1 cellular context compared by ENCODE assay signal in genomic region chrX:729583-730409, GRCh38.
TF ChIP-seq lines count a peak whose summit lies in the region.

No MANE protein-coding gene starts in this region.

TF ChIP-seq in A549, 52 proteins besides CTCF, POLR2A, EP300 and RAD21 (continued from another document):
- TF ChIP-seq HDAC2 (IDR thresholded peaks at IDR 0.05) = no peak
TF ChIP-seq in A549: peak in this region for 0.
